In the genomic region with DNA sequence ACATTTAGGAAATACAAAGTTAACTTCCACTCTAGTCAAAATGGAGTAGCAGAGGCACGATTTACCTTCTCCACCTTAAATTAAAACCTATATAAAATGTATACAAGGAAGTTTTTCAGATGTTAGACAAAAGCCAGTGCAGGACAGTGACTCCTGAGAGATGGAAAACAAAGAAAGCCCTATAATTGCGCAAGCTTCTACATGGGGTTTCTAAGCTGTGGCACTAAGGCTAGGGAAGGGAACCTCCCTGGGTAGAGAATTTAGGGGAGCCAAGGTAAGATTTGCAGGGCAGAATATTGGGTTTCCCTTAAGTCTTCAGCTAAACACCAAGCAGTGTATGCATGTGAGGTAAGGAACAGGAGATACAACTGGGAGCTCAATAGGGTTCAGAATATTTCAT, we compare ENCODE assay signal across 1 cellular context.
TF ChIP-seq lines count a peak whose summit lies in the region.

No MANE protein-coding gene starts in this region.

TF ChIP-seq in IMR-90, 13 proteins besides CTCF, POLR2A, EP300 and RAD21:
- no peak for TF ChIP-seq NFE2L2 (IDR thresholded peaks at IDR 0.05; ENCODE audit: low read depth, low read length)
- TF ChIP-seq CEBPB (IDR thresholded peaks at IDR 0.05; ENCODE audit: low read depth, low read length): peak; percentile 70
